In genomic region chr7:38190010-38190409, GRCh38 we compare ENCODE assay signal across 1 cellular context.
TF ChIP-seq lines count a peak whose summit lies in the region.

No MANE protein-coding gene starts in this region.

TF ChIP-seq in IMR-90, 13 proteins besides CTCF, POLR2A, EP300 and RAD21:
- TF ChIP-seq RCOR1 (IDR thresholded peaks at IDR 0.05; ENCODE audit: insufficient replicate concordance, low read length) (no peak), CEBPB (IDR thresholded peaks at IDR 0.05; ENCODE audit: low read depth, low read length) (peak; percentile 76)
